2 cellular contexts compared by ENCODE assay signal in genomic region chr9:129142536-129142935, GRCh38.
TF ChIP-seq lines count a peak whose summit lies in the region.

No MANE protein-coding gene starts in this region.

TF ChIP-seq in GM12878, 131 proteins besides CTCF, POLR2A, EP300 and RAD21:
- no peak for TF ChIP-seq PML (IDR thresholded peaks at IDR 0.05; ENCODE audit: low read length)

TF ChIP-seq in HepG2, 621 proteins besides CTCF, POLR2A, EP300 and RAD21:
- TF ChIP-seq ZNF709 (CRISPR knock-in tag; IDR thresholded peaks at IDR 0.05) (no peak), MYC (CRISPR knock-in tag; IDR thresholded peaks at IDR 0.05; ENCODE audit: borderline replicate concordance) (peak; percentile 28; the same call in 1 of the 2 replicates)
TF ChIP-seq in HepG2: peak in this region for 1.
